Comparison of ENCODE assay signal across 13 cellular contexts in genomic region chr4:7772708-7773385, GRCh38.
DNase-seq lines count a peak whose midpoint lies in the region; ATAC-seq and TF ChIP-seq lines count a peak whose summit lies in the region.
"Had no signal": no experiment of that assay in that cellular context is flagged by ENCODE, and none has a peak within 500 bp of the region (broad histone marks: within the 10 kb centered on the region; RNA-seq: fewer than 3 reads in every experiment).

No MANE protein-coding gene starts in this region.

- peaks cover 34% of the 10 kb centered on the region for H3K36me3 Mint-ChIP-seq in activated naive CD4-positive, alpha-beta T cell treated with anti-CD3 and anti-CD28 coated beads, Interleukin-2, amount 10 ng/mL, durations not matched to agents 7 days and 5 days
- peaks cover 87% of the 10 kb centered on the region for H3K36me3 Mint-ChIP-seq in nephron (ENCODE audit: low read depth)
- H3K36me3 Mint-ChIP-seq: memory B cell had no signal

- peaks cover 0 to 92% (median 14%) of the 10 kb centered on the region in 9 donors for H3K36me3 ChIP-seq in heart right ventricle
- H3K36me3 ChIP-seq in upper lobe of left lung = peaks cover 0 to 78% (median 31%) of the 10 kb centered on the region in 4 donors

- CTCF ChIA-PET in activated naive CD4-positive, alpha-beta T cell treated with anti-CD3 and anti-CD28 coated beads, Interleukin-2, amount 10 ng/mL, durations not matched to agents 7 days and 5 days (lab: Charles Lee) = interaction anchor here (1.2 to 1.5 kb wide), 2 partner anchors 11 to 29 kb away, joined by 4 to 7 read pairs; no protein-coding TSS in a partner anchor

- no peak for TF ChIP-seq EP300 in upper lobe of left lung (IDR thresholded peaks at IDR 0.05)

- no peak for DNase-seq in activated naive CD4-positive, alpha-beta T cell treated with anti-CD3 and anti-CD28 coated beads, Interleukin-2, amount 10 ng/mL, durations not matched to agents 7 days and 5 days
- DNase-seq in activated naive CD4-positive, alpha-beta T cell (lab: John Stamatoyannopoulos, UW) = no peak
- DNase-seq in heart right ventricle (peak; percentile 54 to 61), upper lobe of left lung (peak in 1 of 2 donors; percentile 81), pons (ENCODE audit: low spot score) (no peak), anterior cingulate cortex (lab: John Stamatoyannopoulos, UW) (no peak)
- DNase-seq: MM.1S, NCI-H446, SHP77 had no signal

- intact Hi-C loops in heart right ventricle (cut with DNase I) = loop anchor here in 1 of 10 donors (10.0 kb wide), 1 partner anchor 212 kb away; no protein-coding TSS in a partner anchor

- H3K9me3 ChIP-seq in heart right ventricle (no peaks in the 10 kb centered on the region), upper lobe of left lung (no peaks in the 10 kb centered on the region)

- no peaks in the 10 kb centered on the region for H3K9me3 Mint-ChIP-seq in activated naive CD4-positive, alpha-beta T cell treated with anti-CD3 and anti-CD28 coated beads, Interleukin-2, amount 10 ng/mL, durations not matched to agents 7 days and 5 days
- no peaks in the 10 kb centered on the region for H3K9me3 Mint-ChIP-seq in nephron
- H3K9me3 Mint-ChIP-seq: memory B cell had no signal

- ATAC-seq in heart right ventricle (peak in 7 of 8 donors; percentile 58 to 79 (median 63)), upper lobe of left lung (ENCODE audit: low FRiP score in 2 of 2) (peak; percentile 25 to 48), HG03342 (IDR thresholded peaks at IDR 0.05; ENCODE audit: unreplicated experiment) (no peak)

- TF ChIP-seq CTCF in heart right ventricle (IDR thresholded peaks at IDR 0.05) (no peak), nephron (IDR thresholded peaks at IDR 0.05; ENCODE audit: unreplicated experiment in 3 of 3) (no peak), upper lobe of left lung (IDR thresholded peaks at IDR 0.05) (no peak)

- H3K27me3 Mint-ChIP-seq in activated naive CD4-positive, alpha-beta T cell treated with anti-CD3 and anti-CD28 coated beads, Interleukin-2, amount 10 ng/mL, durations not matched to agents 7 days and 5 days = no peaks in the 10 kb centered on the region
- H3K27me3 Mint-ChIP-seq in nephron (ENCODE audit: low read depth) = peaks cover 5% of the 10 kb centered on the region

- H3K27me3 ChIP-seq in heart right ventricle (no peaks in the 10 kb centered on the region), upper lobe of left lung (no peaks in the 10 kb centered on the region)

- 64 to 74% methylated on average over 31 of the region's 31 CpGs for WGBS in heart right ventricle, 2 donors
- WGBS in upper lobe of left lung, 2 donors = 78 to 79% methylated on average over 29 to 31 of the region's 31 CpGs

- TF ChIP-seq POLR2A in upper lobe of left lung (IDR thresholded peaks at IDR 0.05) = no peak

- H3K4me1 Mint-ChIP-seq in activated naive CD4-positive, alpha-beta T cell treated with anti-CD3 and anti-CD28 coated beads, Interleukin-2, amount 10 ng/mL, durations not matched to agents 7 days and 5 days = peaks cover 37% of the 10 kb centered on the region
- peaks cover 62% of the 10 kb centered on the region for H3K4me1 Mint-ChIP-seq in nephron

- H3K4me1 ChIP-seq in heart right ventricle = peaks cover 0 to 14% (median 0%) of the 10 kb centered on the region in 9 donors
- no peaks in the 10 kb centered on the region for H3K4me1 ChIP-seq in upper lobe of left lung

- H3K4me3 ChIP-seq in heart right ventricle (no peak overlapping the region), upper lobe of left lung (no peak overlapping the region)
- H3K4me3 ChIP-seq: skin epidermis had no signal

- no peak overlapping the region for H3K4me3 Mint-ChIP-seq in activated naive CD4-positive, alpha-beta T cell treated with anti-CD3 and anti-CD28 coated beads, Interleukin-2, amount 10 ng/mL, durations not matched to agents 7 days and 5 days
- peak overlapping the region in 1 of 3 experiments; percentile 4 for H3K4me3 Mint-ChIP-seq in nephron
- H3K4me3 Mint-ChIP-seq: memory B cell had no signal

- H3K27ac ChIP-seq in heart right ventricle (peak overlapping the region in 1 of 10 donors; percentile 39), upper lobe of left lung (peak overlapping the region in 1 of 4 donors; percentile 37)
- H3K27ac ChIP-seq: skin epidermis had no signal

- H3K27ac Mint-ChIP-seq in activated naive CD4-positive, alpha-beta T cell treated with anti-CD3 and anti-CD28 coated beads, Interleukin-2, amount 10 ng/mL, durations not matched to agents 7 days and 5 days = peak overlapping the region; percentile 77
- peak overlapping the region in 2 of 3 experiments; percentile 24 to 38 for H3K27ac Mint-ChIP-seq in nephron
- H3K27ac Mint-ChIP-seq: memory B cell had no signal

Comparison
In these comparisons a context has a peak if more than half of its experiments do, and no peak if none do; other contexts are left out.
1. DNase-seq: peak in heart right ventricle (2 of 2); none in activated naive CD4-positive, alpha-beta T cell treated with anti-CD3 and anti-CD28 coated beads, Interleukin-2, amount 10 ng/mL, durations not matched to agents 7 days and 5 days (single experiment), activated naive CD4-positive, alpha-beta T cell (0 of 4), pons (single experiment) and anterior cingulate cortex (0 of 58).